In genomic region chr6:26223677-26224546, GRCh38 we compare ENCODE assay signal across 8 cellular contexts.
DNase-seq lines count a peak whose midpoint lies in the region; ATAC-seq and TF ChIP-seq lines count a peak whose summit lies in the region.

No MANE protein-coding gene starts in this region.

- intact Hi-C loops in transverse colon (cut with DNase I; ENCODE audit: low total_unique reads), result no loop called here

- peak; percentile 83 for TF ChIP-seq POLR2A in transverse colon (IDR thresholded peaks at IDR 0.05)

- no peak for TF ChIP-seq EP300 in transverse colon (IDR thresholded peaks at IDR 0.05; ENCODE audit: low read depth)

- 1 to 13% methylated on average over 17 to 26 of the region's 26 CpGs for WGBS in transverse colon (ENCODE audit: low coverage in 1 of 2), 2 donors

- H3K27ac ChIP-seq in muscle layer of colon (ENCODE audit: low read depth, low read length) (peak overlapping the region; percentile 59), transverse colon (peak overlapping the region; percentile 86 to 89 (median 87))

- ATAC-seq in GM18868 (IDR thresholded peaks at IDR 0.05; ENCODE audit: unreplicated experiment), result peak; percentile 60
- ATAC-seq in HG03139 (IDR thresholded peaks at IDR 0.05; ENCODE audit: unreplicated experiment), result peak; percentile 52
- ATAC-seq in esophagus mucosa, result peak; percentile 83

- H3K36me3 ChIP-seq in muscle layer of colon (ENCODE audit: insufficient read depth, low read length) (no peaks in the 10 kb centered on the region), transverse colon (no peaks in the 10 kb centered on the region)

- H3K9ac ChIP-seq in muscle layer of colon (ENCODE audit: low read length), result peak overlapping the region; percentile 42

- H3K27me3 ChIP-seq in muscle layer of colon (ENCODE audit: control insufficient read depth in 1 of 2, insufficient read depth in 2 of 2, low read length in 2 of 2), result no peaks in the 10 kb centered on the region
- H3K27me3 ChIP-seq in transverse colon, result no peaks in the 10 kb centered on the region

- DNase-seq in AG08396 (ENCODE audit: low spot score) (peak; percentile 74), NCI-H510A treated with DMSO at 0.1 percent for 48 hours (lab: John Stamatoyannopoulos, UW) (peak; percentile 98), activated T-cell treated with anti-CD3 and anti-CD28 coated beads for 1 hour (ENCODE audit: low read depth) (peak; percentile 42), transverse colon (peak; percentile 79)

- no peak for TF ChIP-seq CTCF in transverse colon (IDR thresholded peaks at IDR 0.05)

- in situ Hi-C loops in transverse colon (cut with MboI; ENCODE audit: low pct_ligation_motif_present in 1 of 4, low pct_unique_long_range_greater_than_20kb in 1 of 4, low sequenced_read_pairs in 3 of 4), result loop anchor here in 1 of 4 donors (25.0 kb wide), 1 partner anchor 913 kb away; a partner anchor contains a TSS

- H3K4me1 ChIP-seq in muscle layer of colon (ENCODE audit: insufficient read depth, low read length), result no peaks in the 10 kb centered on the region
- peaks cover 0 to 17% (median 3%) of the 10 kb centered on the region in 4 donors for H3K4me1 ChIP-seq in transverse colon

- H3K9me3 ChIP-seq in muscle layer of colon (ENCODE audit: low read length) (no peaks in the 10 kb centered on the region), transverse colon (no peaks in the 10 kb centered on the region)

- peak overlapping the region; percentile 30 to 80 for H3K4me3 ChIP-seq in muscle layer of colon (ENCODE audit: low read depth in 1 of 2, low read length in 2 of 2)
- H3K4me3 ChIP-seq in transverse colon, result peak overlapping the region; percentile 24 to 59 (median 44)

Comparison
In these comparisons a context has a peak if more than half of its experiments do, and no peak if none do; other contexts are left out.
1. Peak in every context shown above with its lines: DNase-seq, ATAC-seq, H3K4me3 ChIP-seq and H3K27ac ChIP-seq.
2. DNase-seq: peak in every context shown above with its lines; median percentile 98 in NCI-H510A treated with DMSO at 0.1 percent for 48 hours; 79 in transverse colon; 74 in AG08396; 42 in activated T-cell treated with anti-CD3 and anti-CD28 coated beads for 1 hour.